Comparison of ENCODE assay signal across 2 cellular contexts in genomic region chr14:26008290-26008689, GRCh38.
TF ChIP-seq lines count a peak whose summit lies in the region.

No MANE protein-coding gene starts in this region.

TF ChIP-seq in HEK293T, 16 proteins besides CTCF, POLR2A, EP300 and RAD21:
- TF ChIP-seq FOXA1 (IDR thresholded peaks at IDR 0.05) (no peak), SUZ12 (IDR thresholded peaks at IDR 0.05) (no peak), HDGF (IDR thresholded peaks at IDR 0.05; ENCODE audit: borderline replicate concordance) (no peak), TARDBP (IDR thresholded peaks at IDR 0.05) (no peak)

TF ChIP-seq in endothelial cell of umbilical vein, 7 proteins besides CTCF, POLR2A, EP300 and RAD21:
- TF ChIP-seq GATA2 (IDR thresholded peaks at IDR 0.05; ENCODE audit: insufficient read depth, insufficient read length, low read depth, low read length): no peak
- TF ChIP-seq MYC (IDR thresholded peaks at IDR 0.05; ENCODE audit: low read depth, low read length): no peak
- TF ChIP-seq POLR2AphosphoS5 (IDR thresholded peaks at IDR 0.05; ENCODE audit: insufficient read depth, low read depth, low read length): no peak
- TF ChIP-seq EZH2 (IDR thresholded peaks at IDR 0.05; ENCODE audit: borderline replicate concordance, low read depth, low read length, severe bottlenecking): no peak
- no peak for TF ChIP-seq JUN (IDR thresholded peaks at IDR 0.05; ENCODE audit: borderline replicate concordance, insufficient read depth, insufficient read length, low read depth)
- TF ChIP-seq FOS (IDR thresholded peaks at IDR 0.05; ENCODE audit: borderline replicate concordance, insufficient read depth, low read length): no peak
- TF ChIP-seq, protein P1, sequence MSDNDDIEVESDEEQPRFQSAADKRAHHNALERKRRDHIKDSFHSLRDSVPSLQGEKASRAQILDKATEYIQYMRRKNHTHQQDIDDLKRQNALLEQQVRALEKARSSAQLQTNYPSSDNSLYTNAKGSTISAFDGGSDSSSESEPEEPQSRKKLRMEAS (IDR thresholded peaks at IDR 0.05; ENCODE audit: insufficient read depth, insufficient read length): no peak
